19 cellular contexts compared by ENCODE assay signal in genomic region chr4:157702821-157703220, GRCh38.
DNase-seq lines count a peak whose midpoint lies in the region; FAIRE-seq and TF ChIP-seq lines count a peak whose summit lies in the region.
"Had no signal": no experiment of that assay in that cellular context is flagged by ENCODE, and none has a peak within 500 bp of the region (broad histone marks: within the 10 kb centered on the region; RNA-seq: fewer than 3 reads in every experiment).

No MANE protein-coding gene starts in this region.

- in situ Hi-C loops in SK-MEL-5 (cut with HindIII; ENCODE audit: low pct_unique_long_range_greater_than_20kb, low sequenced_read_pairs): no loop called here

- no peaks in the 10 kb centered on the region for H3K79me2 ChIP-seq in PC-9 (ENCODE audit: low read depth)

- no peak overlapping the region for H2AFZ ChIP-seq in PC-9

- intact Hi-C loops in PC-9 (cut with micrococcal nuclease; ENCODE audit: unreplicated experiment): no loop called here

- POLR2A ChIA-PET in PC-9 (lab: Charles Lee; ENCODE audit: unreplicated experiment): no interaction called here

- H4K20me1 ChIP-seq in PC-9 (ENCODE audit: insufficient read depth): no peaks in the 10 kb centered on the region
- H4K20me1 ChIP-seq: BLaER1 had no signal

- no peaks in the 10 kb centered on the region for H3K36me3 ChIP-seq in PC-9 (ENCODE audit: low read depth)
- H3K36me3 ChIP-seq: BLaER1 had no signal

- no peaks in the 10 kb centered on the region for H3K9me2 ChIP-seq in PC-9 (ENCODE audit: insufficient read depth)

- BruUV-seq in PC-9 (replicated peaks; lab: Mats Ljungman, UMichigan): no TSS peak

- no peak for TF ChIP-seq CTCF in PC-9 (conservative IDR thresholded peaks at IDR 0.05)

- H3K4me1 ChIP-seq in PC-9 (replicated peaks; ENCODE audit: insufficient read depth): no peaks in the 10 kb centered on the region
- H3K4me1 ChIP-seq: Caco-2 had no signal

- no peak overlapping the region for H3K4me3 ChIP-seq in PC-9
- H3K4me3 ChIP-seq: BLaER1 had no signal

- CTCF ChIA-PET in PC-9 (lab: Charles Lee): no interaction called here

- H3K4me2 ChIP-seq in PC-9: no peak overlapping the region
- H3K4me2 ChIP-seq: BLaER1 had no signal

- no peak overlapping the region for H3K27ac ChIP-seq in PC-9
- H3K27ac ChIP-seq: 22Rv1, BLaER1 had no signal

- peak; percentile 38 for FAIRE-seq in islet of Langerhans (lab: Jason Lieb, UNC)
- FAIRE-seq: G401.6, GM19239, H1, HTR-8/SVneo had no signal

- peak; percentile 1 for DNase-seq in DMS53 (lab: John Stamatoyannopoulos, UW)
- DNase-seq in DMS53 treated with DMSO at 0.1 percent for 48 hours (lab: John Stamatoyannopoulos, UW; ENCODE audit: unreplicated experiment): no peak
- peak; percentile 56 for DNase-seq in SK-MEL-5 (ENCODE audit: low read depth, low spot score)
- DNase-seq in SW480 (ENCODE audit: low spot score): no peak
- no peak for DNase-seq in PC-9
- no peak for DNase-seq in HUDEP-2 (lab: John Stamatoyannopoulos, UW; ENCODE audit: unreplicated experiment in 76 of 76)
- DNase-seq: Caco-2; CD8-positive, alpha-beta memory T cell; DMS79; EL; HCEC 1CT; HFFc6 had no signal

- H3F3A ChIP-seq in PC-9 (ENCODE audit: insufficient read depth, low read depth): no peaks in the 10 kb centered on the region

- H3K27me3 ChIP-seq in PC-9 (ENCODE audit: insufficient read depth, low read depth): no peaks in the 10 kb centered on the region
- H3K27me3 ChIP-seq: BLaER1 had no signal

- no peaks in the 10 kb centered on the region for H3K9me3 ChIP-seq in PC-9 (ENCODE audit: insufficient read depth, low read depth)
- H3K9me3 ChIP-seq: BLaER1, Caco-2 had no signal

Comparison
In these comparisons a context has a peak if more than half of its experiments do, and no peak if none do; other contexts are left out.
1. DNase-seq: peak in DMS53 (single experiment) and SK-MEL-5 (single experiment); none in DMS53 treated with DMSO at 0.1 percent for 48 hours (single experiment), SW480 (single experiment), PC-9 (0 of 2) and HUDEP-2 (0 of 76).